1 cellular context compared by ENCODE assay signal in genomic region chr5:176389114-176389768, GRCh38.
TF ChIP-seq lines count a peak whose summit lies in the region.

No MANE protein-coding gene starts in this region.

TF ChIP-seq in IMR-90, 13 proteins besides CTCF, POLR2A, EP300 and RAD21 (continued from another document):
- TF ChIP-seq ELK1 (IDR thresholded peaks at IDR 0.05; ENCODE audit: borderline replicate concordance, low read depth, low read length), result no peak
